Comparison of ENCODE assay signal across 1 cellular context in genomic region chr1:31977361-31978131, GRCh38.
TF ChIP-seq lines count a peak whose summit lies in the region.

No MANE protein-coding gene starts in this region.

TF ChIP-seq in liver, 16 proteins besides CTCF, POLR2A, EP300 and RAD21 (continued from another document):
- TF ChIP-seq EGR1 (IDR thresholded peaks at IDR 0.05; ENCODE audit: low read depth in 2 of 2) (no peak), NR2F2 (IDR thresholded peaks at IDR 0.05) (no peak)
